Comparison of ENCODE assay signal across 2 cellular contexts in genomic region chr3:64520334-64520733, GRCh38.
TF ChIP-seq lines count a peak whose summit lies in the region.

No MANE protein-coding gene starts in this region.

TF ChIP-seq in IMR-90, 13 proteins besides CTCF, POLR2A, EP300 and RAD21 (continued from another document):
- no peak for TF ChIP-seq ELK1 (IDR thresholded peaks at IDR 0.05; ENCODE audit: borderline replicate concordance, low read depth, low read length)
- no peak for TF ChIP-seq CEBPB (IDR thresholded peaks at IDR 0.05; ENCODE audit: low read depth, low read length)
- no peak for TF ChIP-seq CHD1 (IDR thresholded peaks at IDR 0.05; ENCODE audit: low read depth, low read length)
- no peak for TF ChIP-seq USF2 (IDR thresholded peaks at IDR 0.05; ENCODE audit: low read depth, low read length)
- no peak for TF ChIP-seq RCOR1 (IDR thresholded peaks at IDR 0.05; ENCODE audit: insufficient replicate concordance, low read length)
- TF ChIP-seq BHLHE40 (IDR thresholded peaks at IDR 0.05; ENCODE audit: low read depth, low read length) = no peak
- TF ChIP-seq SMC3 (IDR thresholded peaks at IDR 0.05; ENCODE audit: low read depth, low read length) = no peak
- no peak for TF ChIP-seq RFX5 (IDR thresholded peaks at IDR 0.05; ENCODE audit: low read depth, low read length)
- TF ChIP-seq NFE2L2 (IDR thresholded peaks at IDR 0.05; ENCODE audit: low read depth, low read length) = no peak
- no peak for TF ChIP-seq MXI1 (IDR thresholded peaks at IDR 0.05; ENCODE audit: borderline replicate concordance, low read depth, low read length)
- no peak for TF ChIP-seq MAFK (IDR thresholded peaks at IDR 0.05; ENCODE audit: low read depth, low read length)
- TF ChIP-seq FOS (IDR thresholded peaks at IDR 0.05; ENCODE audit: low read depth, low read length) = no peak

TF ChIP-seq in HepG2, 621 proteins besides CTCF, POLR2A, EP300 and RAD21 (continued from another document):
- peak; percentile 99 for TF ChIP-seq SIX1 (CRISPR knock-in tag; IDR thresholded peaks at IDR 0.05; ENCODE audit: borderline replicate concordance)
- peak; percentile 93 for TF ChIP-seq SIX4 (CRISPR knock-in tag; IDR thresholded peaks at IDR 0.05)
- TF ChIP-seq HNF4A (CRISPR knock-in tag; IDR thresholded peaks at IDR 0.05) = peak; percentile 73
- peak; percentile 76 for TF ChIP-seq ZNF644 (CRISPR knock-in tag; IDR thresholded peaks at IDR 0.05; ENCODE audit: low read depth)
- TF ChIP-seq ZNF205 (CRISPR knock-in tag; IDR thresholded peaks at IDR 0.05) = 0 out of 2 replicates have a peak, but pooled peaks have one; percentile 48
